Comparison of ENCODE assay signal across 19 cellular contexts in genomic region chr19:30135358-30135757, GRCh38.
"Had no signal": no experiment of that assay in that cellular context is flagged by ENCODE, and none has a peak within 500 bp of the region (broad histone marks: within the 10 kb centered on the region; RNA-seq: fewer than 3 reads in every experiment).

No MANE protein-coding gene starts in this region.

- H3K4me2 ChIP-seq: smooth muscle cell had no signal

- H3K4me1 ChIP-seq: heart left ventricle, suprapubic skin, thyroid gland, upper lobe of left lung, vagina had no signal

- H3K9me3 ChIP-seq: heart left ventricle, suprapubic skin, thyroid gland, upper lobe of left lung, vagina had no signal

- DNase-seq: cortex of kidney; effector CD8-positive, alpha-beta T cell; foreskin melanocyte; heart left ventricle; hippocampal formation; left colon; mesendoderm; naive B cell; right cardiac atrium; stimulated activated CD4-positive, alpha-beta T cell treated with anti-CD3 and anti-CD28 coated beads, Interleukin-4, amount 100 ng/mL, for 1 hour; stimulated activated CD8-positive, alpha-beta memory T cell treated with anti-CD3 and anti-CD28 coated beads, Interleukin-4, amount 100 ng/mL, for 48 hours; stimulated activated naive CD8-positive, alpha-beta T cell treated with anti-CD3 and anti-CD28 coated beads, Interleukin-15, Interleukin-2, amounts not matched to agents 100 U/mL and 50 U/mL, for 24 hours; thyroid gland; upper lobe of left lung had no signal

- ATAC-seq: heart left ventricle; left colon; right cardiac atrium; stimulated activated effector memory CD8-positive, alpha-beta T cell treated with anti-CD3 and anti-CD28 coated beads, Interleukin-12 subunit alpha, Interleukin-12 subunit beta, amount 100 ng/mL, for 72 hours; stimulated activated naive CD8-positive, alpha-beta T cell treated with anti-CD3 and anti-CD28 coated beads, Interleukin-15, Interleukin-2, amounts not matched to agents 100 U/mL and 50 U/mL, for 24 hours had no signal

- H3K36me3 ChIP-seq: heart left ventricle, suprapubic skin, thyroid gland, upper lobe of left lung, vagina had no signal

- H3K27ac ChIP-seq: dorsolateral prefrontal cortex, heart left ventricle, suprapubic skin, thyroid gland, upper lobe of left lung, vagina had no signal

- H3K4me3 ChIP-seq: dorsolateral prefrontal cortex, heart left ventricle, smooth muscle cell, suprapubic skin, thyroid gland, upper lobe of left lung, vagina had no signal

- H3K27me3 ChIP-seq: dorsolateral prefrontal cortex, heart left ventricle, thyroid gland, upper lobe of left lung, vagina had no signal
